ENCODE assay signal across 23 cellular contexts in the genomic region with DNA sequence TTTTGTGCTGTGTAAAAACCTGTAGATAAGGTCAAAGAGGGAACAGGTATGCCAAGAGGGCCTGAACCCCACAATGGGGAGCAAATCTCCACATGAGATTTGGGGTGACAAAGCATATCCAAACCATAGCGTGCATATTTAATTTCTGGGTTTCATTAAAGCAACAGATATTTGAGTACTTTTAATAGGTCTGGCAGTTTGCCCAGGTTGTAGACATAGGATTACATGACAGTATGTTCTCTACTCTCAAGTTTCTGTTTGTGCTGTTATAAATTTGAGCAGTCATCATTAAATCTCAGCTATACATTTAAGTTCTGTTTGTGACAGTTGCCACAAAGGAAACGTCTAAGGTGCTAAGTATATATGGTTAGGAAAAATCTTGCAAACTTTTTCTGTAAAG.
DNase-seq lines count a peak whose midpoint lies in the region; ATAC-seq lines count a peak whose summit lies in the region.
"Had no signal": no experiment of that assay in that cellular context is flagged by ENCODE, and none has a peak within 500 bp of the region (broad histone marks: within the 10 kb centered on the region; RNA-seq: fewer than 3 reads in every experiment).

No MANE protein-coding gene starts in this region.

- no peak overlapping the region for H3K4me3 Mint-ChIP-seq in activated naive CD4-positive, alpha-beta T cell treated with anti-CD3 and anti-CD28 coated beads, Interleukin-2, amount 10 ng/mL, durations not matched to agents 7 days and 5 days
- H3K4me3 Mint-ChIP-seq: activated B cell treated with CpG ODN at 0.5 μM for 24 hours; CD4-positive, alpha-beta memory T cell; mesothelial cell of epicardium; naive thymus-derived CD8-positive, alpha-beta T cell had no signal

- no peaks in the 10 kb centered on the region for H3K4me1 Mint-ChIP-seq in activated naive CD4-positive, alpha-beta T cell treated with anti-CD3 and anti-CD28 coated beads, Interleukin-2, amount 10 ng/mL, durations not matched to agents 7 days and 5 days
- H3K4me1 Mint-ChIP-seq: activated B cell treated with CpG ODN at 0.5 μM for 24 hours; CD4-positive, alpha-beta memory T cell; naive thymus-derived CD8-positive, alpha-beta T cell had no signal

- DNase-seq in DMS53 (lab: John Stamatoyannopoulos, UW): peak; percentile 66
- DNase-seq in NCI-H1092 treated with DMSO at 0.1 percent for 48 hours (lab: John Stamatoyannopoulos, UW): peak; percentile 91
- DNase-seq in NCI-H2171 treated with DMSO at 0.1 percent for 48 hours (lab: John Stamatoyannopoulos, UW): peak; percentile 91
- peak; percentile 39 for DNase-seq in cerebellar cortex (ENCODE audit: low spot score)
- DNase-seq in activated naive CD4-positive, alpha-beta T cell treated with anti-CD3 and anti-CD28 coated beads, Interleukin-2, amount 10 ng/mL, durations not matched to agents 7 days and 5 days: no peak
- no peak for DNase-seq in activated naive CD4-positive, alpha-beta T cell (lab: John Stamatoyannopoulos, UW)
- DNase-seq: activated B cell treated with CpG ODN at 0.5 μM for 24 hours; activated CD4-positive, alpha-beta T cell treated with anti-CD3 and anti-CD28 coated beads, Interleukin-2, amount 50 U/mL, for 48 hours; activated CD8-positive, alpha-beta memory T cell treated with anti-CD3 and anti-CD28 coated beads, Interleukin-2, amount 50 U/mL, for 48 hours; CD4-positive, alpha-beta memory T cell; effector CD4-positive, alpha-beta T cell; EL; GOT3; heart right ventricle; Kasumi-1; left lung; naive thymus-derived CD8-positive, alpha-beta T cell; stimulated activated CD4-positive, alpha-beta T cell treated with anti-CD3 and anti-CD28 coated beads, Interleukin-4, amount 100 ng/mL, for 24 hours; stimulated activated naive CD8-positive, alpha-beta T cell treated with anti-CD3 and anti-CD28 coated beads, Interleukin-15, Interleukin-2, amounts not matched to agents 100 U/mL and 50 U/mL, for 24 hours; T-helper 9 cell had no signal

- H3K27me3 Mint-ChIP-seq in activated naive CD4-positive, alpha-beta T cell treated with anti-CD3 and anti-CD28 coated beads, Interleukin-2, amount 10 ng/mL, durations not matched to agents 7 days and 5 days: peaks cover under 1% of the 10 kb centered on the region

- H3K27ac Mint-ChIP-seq in activated naive CD4-positive, alpha-beta T cell treated with anti-CD3 and anti-CD28 coated beads, Interleukin-2, amount 10 ng/mL, durations not matched to agents 7 days and 5 days: no peak overlapping the region
- H3K27ac Mint-ChIP-seq: activated B cell treated with CpG ODN at 0.5 μM for 24 hours; activated T-helper 2 cell treated with anti-CD3 and anti-CD28 coated beads, Interferon-gamma antibody, Interleukin-2, Interleukin-4, amounts not matched to agents 10 μg/mL and 5 μg/mL and 100 μg/mL, durations not matched to agents 14 hours and 24 hours and 36 hours; CD4-positive, alpha-beta memory T cell; mesothelial cell of epicardium; naive thymus-derived CD8-positive, alpha-beta T cell had no signal

- no peak for ATAC-seq in HG03457 (IDR thresholded peaks at IDR 0.05; ENCODE audit: unreplicated experiment)
- ATAC-seq: heart right ventricle; left lung; naive thymus-derived CD8-positive, alpha-beta T cell; stimulated activated naive CD8-positive, alpha-beta T cell treated with anti-CD3 and anti-CD28 coated beads, Interleukin-15, Interleukin-2, amounts not matched to agents 100 U/mL and 50 U/mL, for 24 hours had no signal

- CTCF ChIA-PET in activated naive CD4-positive, alpha-beta T cell treated with anti-CD3 and anti-CD28 coated beads, Interleukin-2, amount 10 ng/mL, durations not matched to agents 7 days and 5 days (lab: Charles Lee): no interaction called here

- H3K36me3 Mint-ChIP-seq in activated naive CD4-positive, alpha-beta T cell treated with anti-CD3 and anti-CD28 coated beads, Interleukin-2, amount 10 ng/mL, durations not matched to agents 7 days and 5 days: no peaks in the 10 kb centered on the region
- H3K36me3 Mint-ChIP-seq: CD4-positive, alpha-beta memory T cell; naive thymus-derived CD8-positive, alpha-beta T cell had no signal

- H3K9me3 Mint-ChIP-seq in activated naive CD4-positive, alpha-beta T cell treated with anti-CD3 and anti-CD28 coated beads, Interleukin-2, amount 10 ng/mL, durations not matched to agents 7 days and 5 days: no peaks in the 10 kb centered on the region

Comparison
In these comparisons a context has a peak if more than half of its experiments do, and no peak if none do; other contexts are left out.
1. DNase-seq: peak in DMS53 (single experiment), NCI-H1092 treated with DMSO at 0.1 percent for 48 hours (single experiment), NCI-H2171 treated with DMSO at 0.1 percent for 48 hours (single experiment) and cerebellar cortex (single experiment); none in activated naive CD4-positive, alpha-beta T cell treated with anti-CD3 and anti-CD28 coated beads, Interleukin-2, amount 10 ng/mL, durations not matched to agents 7 days and 5 days (single experiment) and activated naive CD4-positive, alpha-beta T cell (0 of 4).